Comparison of ENCODE assay signal across 15 cellular contexts in genomic region chr10:68095176-68095575, GRCh38. TPM values are rescaled to one million over a fixed set of nuclear protein-coding genes. Genes with fewer than 3 reads are reported as not detected.
DNase-seq lines count a peak whose midpoint lies in the region; ATAC-seq and TF ChIP-seq lines count a peak whose summit lies in the region.
"Had no signal": no experiment of that assay in that cellular context is flagged by ENCODE, and none has a peak within 500 bp of the region (broad histone marks: within the 10 kb centered on the region; RNA-seq: fewer than 3 reads in every experiment).

No MANE protein-coding gene starts in this region.

- no peak overlapping the region for H3K4me3 ChIP-seq in AG04450 (ENCODE audit: low read depth, low read length)
- H3K4me3 ChIP-seq in lower leg skin (ENCODE audit: low read depth, poor library complexity, severe bottlenecking): no peak overlapping the region
- H3K4me3 ChIP-seq: ascending aorta, BLaER1 had no signal

- 58 to 80% methylated on average over 2 of the region's 2 CpGs for WGBS in lower leg skin, 2 donors

- no peaks in the 10 kb centered on the region for H3K27me3 ChIP-seq in AG04450 (ENCODE audit: control insufficient read depth, insufficient read depth, low read length)
- H3K27me3 ChIP-seq: ascending aorta, BLaER1 had no signal

- POLR2A ChIA-PET in AG04450 (lab: Yijun Ruan, JAX): interaction anchor here (0.7 to 0.8 kb wide), 3 partner anchors 13 to 242 kb away, joined by 4 to 8 read pairs (median 4); partner anchors contain the start of gene MYPN

- peaks cover 4% of the 10 kb centered on the region; the same call in 1 of the 2 replicates for H3K27me3 Mint-ChIP-seq in HFFc6 (ENCODE audit: insufficient read depth)
- H3K27me3 Mint-ChIP-seq in activated T-helper 17 cell treated with anti-CD3 and anti-CD28 coated beads, Interleukin-2, amount 50 U/mL, for 72 hours: no peaks in the 10 kb centered on the region

- TF ChIP-seq POLR2A in lower leg skin (IDR thresholded peaks at IDR 0.05): no peak

- H3K9me3 Mint-ChIP-seq in HFFc6: no peaks in the 10 kb centered on the region
- no peaks in the 10 kb centered on the region for H3K9me3 Mint-ChIP-seq in activated T-helper 17 cell treated with anti-CD3 and anti-CD28 coated beads, Interleukin-2, amount 50 U/mL, for 72 hours
- H3K9me3 Mint-ChIP-seq: T-helper 2 cell treated with Interferon-gamma antibody and Interleukin-4, amounts not matched to agents 5 μg/mL and 100 μg/mL, for 36 hours had no signal

- H3K36me3 Mint-ChIP-seq in HFFc6 (ENCODE audit: low read depth): peaks cover 26% of the 10 kb centered on the region
- no peaks in the 10 kb centered on the region for H3K36me3 Mint-ChIP-seq in activated T-helper 17 cell treated with anti-CD3 and anti-CD28 coated beads, Interleukin-2, amount 50 U/mL, for 72 hours (ENCODE audit: low read depth)

- H3K4me3 Mint-ChIP-seq in HFFc6: peak overlapping the region; percentile 88
- no peak overlapping the region for H3K4me3 Mint-ChIP-seq in activated T-helper 17 cell treated with anti-CD3 and anti-CD28 coated beads, Interleukin-2, amount 50 U/mL, for 72 hours
- H3K4me3 Mint-ChIP-seq: T-helper 2 cell treated with Interferon-gamma antibody and Interleukin-4, amounts not matched to agents 5 μg/mL and 100 μg/mL, for 36 hours had no signal

- peak overlapping the region; percentile 69 for H3K27ac ChIP-seq in AG04450 (ENCODE audit: low read depth, low read length)
- H3K27ac ChIP-seq: ascending aorta, BLaER1, parathyroid adenoma had no signal

- H3K27ac Mint-ChIP-seq in HFFc6: peak overlapping the region; percentile 98
- H3K27ac Mint-ChIP-seq in activated T-helper 17 cell treated with anti-CD3 and anti-CD28 coated beads, Interleukin-2, amount 50 U/mL, for 72 hours: no peak overlapping the region
- H3K27ac Mint-ChIP-seq: T-helper 2 cell treated with Interferon-gamma antibody and Interleukin-4, amounts not matched to agents 5 μg/mL and 100 μg/mL, for 36 hours had no signal

- TF ChIP-seq CTCF in AG04450 (IDR thresholded peaks at IDR 0.05; ENCODE audit: low read depth, low read length) (no peak), HFFc6 (IDR thresholded peaks at IDR 0.05) (no peak), lower leg skin (IDR thresholded peaks at IDR 0.05) (no peak)

- no peak for DNase-seq in AG04450 (ENCODE audit: low read depth, low spot score)
- DNase-seq in HFFc6: peak; percentile 82
- DNase-seq in iris pigment epithelial cell (ENCODE audit: low read depth): peak; percentile 73
- no peak for DNase-seq in lower leg skin (ENCODE audit: low spot score in 2 of 2)
- DNase-seq in foreskin melanocyte: no peak
- DNase-seq in hippocampal formation (lab: John Stamatoyannopoulos, UW): no peak
- DNase-seq in stimulated activated naive CD4-positive, alpha-beta T cell treated with Interleukin-2 at 50 U/mL for 16 hours (lab: John Stamatoyannopoulos, UW): no peak
- DNase-seq: NCI-H446 had no signal

- H3K4me1 Mint-ChIP-seq in HFFc6 (ENCODE audit: low read depth): peaks cover 84% of the 10 kb centered on the region
- H3K4me1 Mint-ChIP-seq in activated T-helper 17 cell treated with anti-CD3 and anti-CD28 coated beads, Interleukin-2, amount 50 U/mL, for 72 hours: no peaks in the 10 kb centered on the region

- peak; percentile 18 for ATAC-seq in activated T-helper 17 cell treated with anti-CD3 and anti-CD28 coated beads, Interleukin-2, amount 50 U/mL, for 72 hours (replicated peaks)

- intact Hi-C loops in lower leg skin (cut with DNase I; ENCODE audit: low total_unique reads): loop anchor here (10.0 kb wide), 1 partner anchor 60 kb away; no protein-coding TSS in a partner anchor

- H3K9me3 ChIP-seq in AG04450 (ENCODE audit: control insufficient read depth, insufficient read depth, low read length): no peaks in the 10 kb centered on the region
- H3K9me3 ChIP-seq: ascending aorta had no signal

- CTCF ChIA-PET in AG04450 (lab: Charles Lee): interaction anchor here (0.8 to 1.7 kb wide), 3 partner anchors 9 to 61 kb away, joined by 3 to 6 read pairs (median 4); no protein-coding TSS in a partner anchor

RNA-seq across cellular contexts. Expression of gene MYPN, which starts 14.1 kb away (rescaled TPM):
- polyA plus RNA-seq in AG04450 (2011; rRNA removed): 2.6 and 2.9 TPM in 2 replicates
- 4.5 and 4.8 TPM in 2 replicates for polyA minus RNA-seq in AG04450 (2011; rRNA and poly(A)+ RNA removed)
- total RNA-seq in HFFc6 (2021; fragmentation: NEBNext Ultra II Directional; extraction: Animal tissue kit (Norgen Biotek cat#: 25700)): 10 to 100 TPM; 70.3 to 89.1 (median 80.1) TPM
- 1 to 10 TPM in 1 of 2 donors, not detected in 1; 1.1 TPM for total RNA-seq in activated T-helper 17 cell treated with anti-CD3 and anti-CD28 coated beads, Interleukin-2, amount 50 U/mL, for 72 hours
- total RNA-seq in lower leg skin: under 1 TPM in 1 of 4 donors, not detected in 3; 0.52 TPM
- total RNA-seq: ascending aorta, mononuclear cell had no signal
- polyA plus RNA-seq: urinary bladder had no signal

RNA-seq across cellular contexts. Expression of gene HERC4, which starts 20.1 kb away (rescaled TPM):
- polyA plus RNA-seq in AG04450 (2011; rRNA removed): 40.1 and 59.1 TPM in 2 replicates
- polyA minus RNA-seq in AG04450 (2011; rRNA and poly(A)+ RNA removed): 36.0 and 59.3 TPM in 2 replicates
- total RNA-seq in HFFc6 (2021; fragmentation: NEBNext Ultra II Directional; extraction: Animal tissue kit (Norgen Biotek cat#: 25700)): 100 to 1,000 TPM; 220 to 297 (median 279) TPM
- total RNA-seq in activated T-helper 17 cell treated with anti-CD3 and anti-CD28 coated beads, Interleukin-2, amount 50 U/mL, for 72 hours: 100 to 1,000 TPM in 1 of 2 donors, 10 to 100 TPM in 1; 72.2 to 102 TPM
- 10 to 100 TPM; 26.0 to 39.8 (median 33.1) TPM for total RNA-seq in lower leg skin

Comparison
In these comparisons a context has a peak if more than half of its experiments do, and no peak if none do; other contexts are left out.
1. DNase-seq: peak in HFFc6 (single experiment) and iris pigment epithelial cell (single experiment); none in AG04450 (single experiment), lower leg skin (0 of 2), foreskin melanocyte (single experiment), hippocampal formation (0 of 2) and stimulated activated naive CD4-positive, alpha-beta T cell treated with Interleukin-2 at 50 U/mL for 16 hours (single experiment).
2. RNA of gene MYPN, which starts 14.1 kb away (total RNA-seq): 70.3 to 89.1 TPM in HFFc6; 1.1 TPM in activated T-helper 17 cell treated with anti-CD3 and anti-CD28 coated beads, Interleukin-2, amount 50 U/mL, for 72 hours and 0.52 TPM in lower leg skin; every median in the first group is over 10 times any median in the second.